Comparison of ENCODE assay signal across 25 cellular contexts in genomic region chr1:40926441-40926840, GRCh38. TPM values are rescaled to one million over a fixed set of nuclear protein-coding genes. Genes with fewer than 3 reads are reported as not detected.
A peak's percentile ranks its signal among the peaks of the same experiment; 100 is the strongest.
DNase-seq lines count a peak whose midpoint lies in the region; ATAC-seq and TF ChIP-seq lines count a peak whose summit lies in the region.
"Had no signal": no experiment of that assay in that cellular context is flagged by ENCODE, and none has a peak within 500 bp of the region (broad histone marks: within the 10 kb centered on the region; RNA-seq: fewer than 3 reads in every experiment).

No MANE protein-coding gene starts in this region.

- H3K27ac Mint-ChIP-seq in type B pancreatic cell, result peak overlapping the region; percentile 17
- H3K27ac Mint-ChIP-seq in Calu3 (ENCODE audit: unreplicated experiment), result no peak overlapping the region

- no peaks in the 10 kb centered on the region for H3K36me3 Mint-ChIP-seq in type B pancreatic cell
- H3K36me3 Mint-ChIP-seq in Calu3 (ENCODE audit: insufficient read depth, unreplicated experiment), result no peaks in the 10 kb centered on the region

- ATAC-seq in Panc1 (peak; percentile 61), HG02610 (IDR thresholded peaks at IDR 0.05; ENCODE audit: unreplicated experiment) (no peak)
- ATAC-seq: GM12878, SK-N-SH treated with all-trans-retinoic acid at 6 μM for 48 hours had no signal

- peak overlapping the region; percentile 90 for H3K27ac ChIP-seq in Panc1 (ENCODE audit: low read length)
- H3K27ac ChIP-seq: KMS-11, right atrium auricular region, stomach, upper lobe of left lung, VCaP had no signal

- CTCF ChIA-PET in Panc1 (lab: Charles Lee), result interaction anchor here (0.7 to 1.1 kb wide), 4 partner anchors 22 to 50 kb away, joined by 3 read pairs; no protein-coding TSS in a partner anchor
- CTCF ChIA-PET in Calu3 (lab: Charles Lee), result interaction anchor here (0.7 to 1.7 kb wide), 2 partner anchors 64 to 127 kb away, joined by 4 to 7 read pairs; partner anchors contain the start of gene CITED4

- no peaks in the 10 kb centered on the region for H3K9me3 Mint-ChIP-seq in type B pancreatic cell
- no peaks in the 10 kb centered on the region for H3K9me3 Mint-ChIP-seq in Calu3 (ENCODE audit: low read depth, unreplicated experiment)

- H3K9me3 ChIP-seq in Panc1 (ENCODE audit: control insufficient read depth, insufficient read depth, low read depth, low read length), result no peaks in the 10 kb centered on the region
- H3K9me3 ChIP-seq: BE2C, right atrium auricular region, stomach, upper lobe of left lung had no signal

- H3K4me3 Mint-ChIP-seq in type B pancreatic cell, result peak overlapping the region; percentile 19
- H3K4me3 Mint-ChIP-seq in Calu3 (ENCODE audit: low read depth, unreplicated experiment), result no peak overlapping the region

- no TSS peak for BruUV-seq in Panc1 (replicated peaks; lab: Mats Ljungman, UMichigan)
- no TSS peak for BruUV-seq in Calu3 (replicated peaks; lab: Mats Ljungman, UMichigan)

- no peaks in the 10 kb centered on the region for H3K36me3 ChIP-seq in Panc1 (ENCODE audit: control insufficient read depth, insufficient read depth, low read length)
- H3K36me3 ChIP-seq: BE2C, right atrium auricular region, stomach, upper lobe of left lung had no signal

- no peaks in the 10 kb centered on the region for H3K27me3 Mint-ChIP-seq in type B pancreatic cell
- no peaks in the 10 kb centered on the region for H3K27me3 Mint-ChIP-seq in Calu3 (ENCODE audit: unreplicated experiment)

- in situ Hi-C loops in Panc1 (cut with HindIII; ENCODE audit: low pct_unique_long_range_greater_than_20kb, low sequenced_read_pairs), result no loop called here

- peak overlapping the region in 1 of 2 experiments; percentile 5; a peak in 1 of 4 replicates for H3K4me3 ChIP-seq in Panc1 (ENCODE audit: low read depth in 2 of 2, low read length in 2 of 2)
- H3K4me3 ChIP-seq: GM12878, right atrium auricular region, stomach, upper lobe of left lung had no signal

- peak; percentile 30 for DNase-seq in activated effector memory CD4-positive, alpha-beta T cell treated with anti-CD3 and anti-CD28 coated beads, Interleukin-2, amount 50 U/mL, for 16 hours
- no peak for DNase-seq in activated effector memory CD4-positive, alpha-beta T cell treated with Interleukin-2 at 50 U/mL for 16 hours
- DNase-seq in Panc1 (ENCODE audit: low read depth, low spot score) (no peak), fibroblast of peridontal ligament (ENCODE audit: extremely low read depth) (peak; percentile 70), type B pancreatic cell (ENCODE audit: extremely low spot score, unreplicated experiment) (no peak), hippocampal formation (lab: John Stamatoyannopoulos, UW) (no peak), Calu3 (no peak)
- DNase-seq: activated gamma-delta T cell, BE2C, COR-L47, cortex of kidney, DND-41, glutamatergic neuron, GOT3, NCI-H1092, NCI-H2029, NCI-H510A treated with DMSO at 0.1 percent for 48 hours, stomach, upper lobe of left lung had no signal

- no peaks in the 10 kb centered on the region for H3K27me3 ChIP-seq in Panc1 (ENCODE audit: control insufficient read depth, insufficient read depth, low read length)
- H3K27me3 ChIP-seq: BE2C, right atrium auricular region, stomach, upper lobe of left lung had no signal

- peaks cover 27% of the 10 kb centered on the region for H3K4me1 Mint-ChIP-seq in type B pancreatic cell (ENCODE audit: unreplicated experiment)
- H3K4me1 Mint-ChIP-seq in Calu3 (ENCODE audit: low read depth, unreplicated experiment), result peaks cover 46% of the 10 kb centered on the region

- POLR2A ChIA-PET in Panc1 (lab: Charles Lee), result interaction anchor here (0.5 to 1.6 kb wide), 4 partner anchors 22 to 680 kb away, joined by 4 to 6 read pairs (median 4); partner anchors contain the start of gene CITED4

- peaks cover 39% of the 10 kb centered on the region for H3K4me1 ChIP-seq in Panc1 (ENCODE audit: control insufficient read depth, insufficient read depth, low read length)
- H3K4me1 ChIP-seq: BE2C, right atrium auricular region, upper lobe of left lung had no signal

- no peak for TF ChIP-seq CTCF in Panc1 (IDR thresholded peaks at IDR 0.05)
- no peak for TF ChIP-seq CTCF in type B pancreatic cell (conservative IDR thresholded peaks at IDR 0.05)
- TF ChIP-seq CTCF in Calu3 (IDR thresholded peaks at IDR 0.05; ENCODE audit: unreplicated experiment), result no peak

- intact Hi-C loops in Panc1 (cut with micrococcal nuclease; ENCODE audit: unreplicated experiment) (no loop called here), Calu3 (cut with micrococcal nuclease; ENCODE audit: unreplicated experiment) (no loop called here)

RNA-seq across cellular contexts. Expression of gene CTPS1, which starts 53.1 kb away (rescaled TPM):
- total RNA-seq in Panc1 (2021; ENCODE audit: unreplicated experiment), result 166 TPM
- polyA plus RNA-seq in Panc1 (2012; ENCODE audit: insufficient read length), result 83.3 TPM
- total RNA-seq in type B pancreatic cell (ENCODE audit: low replicate concordance), result 34.3 and 60.5 TPM in 2 replicates
- total RNA-seq in Calu3 (2022), result 73.2 and 85.9 TPM in 2 replicates

Comparison
In these comparisons a context has a peak if more than half of its experiments do, and no peak if none do; other contexts are left out.
1. DNase-seq: peak in activated effector memory CD4-positive, alpha-beta T cell treated with anti-CD3 and anti-CD28 coated beads, Interleukin-2, amount 50 U/mL, for 16 hours (single experiment) and fibroblast of peridontal ligament (single experiment); none in activated effector memory CD4-positive, alpha-beta T cell treated with Interleukin-2 at 50 U/mL for 16 hours (single experiment), Panc1 (single experiment), type B pancreatic cell (single experiment), hippocampal formation (0 of 2) and Calu3 (single experiment).